1 cellular context compared by ENCODE assay signal in genomic region chr22:50473088-50473487, GRCh38.
TF ChIP-seq lines count a peak whose summit lies in the region.

No MANE protein-coding gene starts in this region.

TF ChIP-seq in GM12878, 131 proteins besides CTCF, POLR2A, EP300 and RAD21:
- peak; percentile 33; the same call in 1 of the 2 replicates for TF ChIP-seq SMC3 (IDR thresholded peaks at IDR 0.05; ENCODE audit: borderline replicate concordance, low read length)
- TF ChIP-seq TCF3 (IDR thresholded peaks at IDR 0.05; ENCODE audit: borderline replicate concordance, insufficient read depth, low read depth, low read length): no peak
- TF ChIP-seq CHD4 (IDR thresholded peaks at IDR 0.05): no peak
- TF ChIP-seq PKNOX1 (IDR thresholded peaks at IDR 0.05): peak; percentile 8; the same call in 1 of the 2 replicates
- 0 out of 2 replicates have a peak, but pooled peaks have one; percentile 21 for TF ChIP-seq SIN3A (IDR thresholded peaks at IDR 0.05; ENCODE audit: low read depth, low read length)
- TF ChIP-seq KLF5 (IDR thresholded peaks at IDR 0.05; ENCODE audit: partially characterized antibody): no peak
- TF ChIP-seq RBBP5 (conservative IDR thresholded peaks at IDR 0.05): no peak
- TF ChIP-seq EZH2 (IDR thresholded peaks at IDR 0.05; ENCODE audit: borderline replicate concordance, control insufficient read depth, low read depth, low read length): no peak
- no peak for TF ChIP-seq NR2C1 (IDR thresholded peaks at IDR 0.05)
- TF ChIP-seq SMARCA5 (IDR thresholded peaks at IDR 0.05): peak; percentile 55; the same call in 1 of the 2 replicates
- TF ChIP-seq RELA (IDR thresholded peaks at IDR 0.05; ENCODE audit: borderline replicate concordance, partially characterized antibody): no peak
